2 cellular contexts compared by ENCODE assay signal in the genomic region with DNA sequence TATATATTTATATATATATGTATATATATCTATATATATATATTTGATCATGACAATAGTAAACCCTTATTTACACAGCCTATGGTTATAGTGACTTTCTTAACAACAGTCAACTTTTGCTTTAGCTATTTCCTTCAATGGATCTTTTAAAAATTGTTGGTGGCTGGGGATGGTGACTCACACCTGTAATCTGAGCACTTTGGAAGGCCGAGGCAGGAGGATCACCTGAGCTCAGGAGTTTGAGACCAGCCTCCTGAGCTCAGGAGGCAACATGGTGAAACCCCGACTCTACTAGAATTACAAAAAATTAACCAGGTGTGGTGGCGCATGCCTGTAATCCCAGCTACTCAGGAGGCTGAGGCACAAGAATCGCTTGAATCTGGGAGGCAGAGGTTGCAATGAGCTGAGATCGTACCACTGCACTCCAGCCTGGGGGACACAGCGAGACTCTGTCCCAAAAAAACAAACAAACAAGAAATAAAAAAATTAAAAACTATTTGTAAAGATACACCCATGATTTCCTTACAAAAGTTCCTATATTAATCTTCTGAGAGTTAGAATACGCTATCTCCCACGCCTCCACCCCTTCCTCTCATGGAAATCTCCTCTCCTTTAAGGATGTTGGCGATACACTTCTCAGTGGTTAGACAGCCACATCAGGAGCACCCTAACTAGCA.
TF ChIP-seq lines count a peak whose summit lies in the region.

No MANE protein-coding gene starts in this region.

TF ChIP-seq in HCT116, 20 proteins besides CTCF, POLR2A, EP300 and RAD21 (continued from another document):
- TF ChIP-seq, protein P1, sequence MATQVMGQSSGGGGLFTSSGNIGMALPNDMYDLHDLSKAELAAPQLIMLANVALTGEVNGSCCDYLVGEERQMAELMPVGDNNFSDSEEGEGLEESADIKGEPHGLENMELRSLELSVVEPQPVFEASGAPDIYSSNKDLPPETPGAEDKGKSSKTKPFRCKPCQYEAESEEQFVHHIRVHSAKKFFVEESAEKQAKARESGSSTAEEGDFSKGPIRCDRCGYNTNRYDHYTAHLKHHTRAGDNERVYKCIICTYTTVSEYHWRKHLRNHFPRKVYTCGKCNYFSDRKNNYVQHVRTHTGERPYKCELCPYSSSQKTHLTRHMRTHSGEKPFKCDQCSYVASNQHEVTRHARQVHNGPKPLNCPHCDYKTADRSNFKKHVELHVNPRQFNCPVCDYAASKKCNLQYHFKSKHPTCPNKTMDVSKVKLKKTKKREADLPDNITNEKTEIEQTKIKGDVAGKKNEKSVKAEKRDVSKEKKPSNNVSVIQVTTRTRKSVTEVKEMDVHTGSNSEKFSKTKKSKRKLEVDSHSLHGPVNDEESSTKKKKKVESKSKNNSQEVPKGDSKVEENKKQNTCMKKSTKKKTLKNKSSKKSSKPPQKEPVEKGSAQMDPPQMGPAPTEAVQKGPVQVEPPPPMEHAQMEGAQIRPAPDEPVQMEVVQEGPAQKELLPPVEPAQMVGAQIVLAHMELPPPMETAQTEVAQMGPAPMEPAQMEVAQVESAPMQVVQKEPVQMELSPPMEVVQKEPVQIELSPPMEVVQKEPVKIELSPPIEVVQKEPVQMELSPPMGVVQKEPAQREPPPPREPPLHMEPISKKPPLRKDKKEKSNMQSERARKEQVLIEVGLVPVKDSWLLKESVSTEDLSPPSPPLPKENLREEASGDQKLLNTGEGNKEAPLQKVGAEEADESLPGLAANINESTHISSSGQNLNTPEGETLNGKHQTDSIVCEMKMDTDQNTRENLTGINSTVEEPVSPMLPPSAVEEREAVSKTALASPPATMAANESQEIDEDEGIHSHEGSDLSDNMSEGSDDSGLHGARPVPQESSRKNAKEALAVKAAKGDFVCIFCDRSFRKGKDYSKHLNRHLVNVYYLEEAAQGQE (IDR thresholded peaks at IDR 0.05; ENCODE audit: low read depth), result no peak
- TF ChIP-seq EZH2 (IDR thresholded peaks at IDR 0.05), result no peak
- no peak for TF ChIP-seq SIN3A (IDR thresholded peaks at IDR 0.05; ENCODE audit: low read depth)
- TF ChIP-seq POLR2AphosphoS5 (IDR thresholded peaks at IDR 0.05; ENCODE audit: low read depth, low read length), result no peak
- TF ChIP-seq ELF1 (IDR thresholded peaks at IDR 0.05; ENCODE audit: borderline replicate concordance, low read depth), result no peak
- TF ChIP-seq YY1 (IDR thresholded peaks at IDR 0.05; ENCODE audit: extremely low read depth, insufficient replicate concordance, low read depth, low read length), result no peak
- TF ChIP-seq, protein P2, sequence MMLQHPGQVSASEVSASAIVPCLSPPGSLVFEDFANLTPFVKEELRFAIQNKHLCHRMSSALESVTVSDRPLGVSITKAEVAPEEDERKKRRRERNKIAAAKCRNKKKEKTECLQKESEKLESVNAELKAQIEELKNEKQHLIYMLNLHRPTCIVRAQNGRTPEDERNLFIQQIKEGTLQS (IDR thresholded peaks at IDR 0.05), result no peak

TF ChIP-seq in HEK293, 187 proteins besides CTCF, POLR2A, EP300 and RAD21 (continued from another document):
- no peak for TF ChIP-seq ZNF394 (tag by site-specific recombination; IDR thresholded peaks at IDR 0.05; ENCODE audit: borderline replicate concordance)
